Comparison of ENCODE assay signal across 29 cellular contexts in genomic region chr9:136972743-136973142, GRCh38. TPM values are rescaled to one million over a fixed set of nuclear protein-coding genes. Genes with fewer than 3 reads are reported as not detected.
"Had no signal": no experiment of that assay in that cellular context is flagged by ENCODE, and none has a peak within 500 bp of the region (broad histone marks: within the 10 kb centered on the region; RNA-seq: fewer than 3 reads in every experiment).

No MANE protein-coding gene starts in this region.

- H3K36me3 ChIP-seq: SJCRH30 had no signal

- ATAC-seq: K562, Panc1, PC-3, Right ventricle myocardium inferior, SK-N-SH treated with all-trans-retinoic acid at 6 μM for 48 hours had no signal

- FAIRE-seq: HTR-8/SVneo, K562 had no signal

- H3K27ac ChIP-seq: HL-60, KMS-11, SJCRH30 had no signal

- H3K4me2 ChIP-seq: KMS-11 had no signal

- H3K9ac ChIP-seq: KMS-11 had no signal

- DNase-seq: Kasumi-1, MM.1S, NCI-H1092, NCI-H1105 treated with DMSO at 0.1 percent for 48 hours, NCI-H1417 treated with DMSO at 0.1 percent for 48 hours, NCI-H146, NCI-H1694 treated with DMSO at 0.1 percent for 48 hours, NCI-H1930, NCI-H2081, NCI-H2107, NCI-H226, NCI-H446, NCI-H510A, NCI-H524 treated with DMSO at 0.1 percent for 48 hours, NCI-H69, NCI-H774, PC-3, SHP77 treated with DMSO at 0.1 percent for 48 hours, SJCRH30 had no signal

- H3K9me3 ChIP-seq: SJCRH30 had no signal

- H3K4me3 ChIP-seq: K562, SJCRH30 had no signal

RNA-seq across cellular contexts. Expression of gene PTGDS, which starts 4.6 kb away (rescaled TPM):
- total RNA-seq: M059J, OCI-LY7, PC-3, SJCRH30 had no signal
- polyA plus RNA-seq: IgD-negative memory B cell had no signal

RNA-seq across cellular contexts. Expression of gene LCNL1, which starts 10.1 kb away (rescaled TPM):
- total RNA-seq: M059J, OCI-LY7, PC-3, SJCRH30 had no signal
- polyA plus RNA-seq: IgD-negative memory B cell had no signal

RNA-seq across cellular contexts. Expression of gene LCN12, which starts 20.7 kb away (rescaled TPM):
- total RNA-seq: K562, M059J, SJCRH30 had no signal
- polyA plus RNA-seq: IgD-negative memory B cell had no signal

RNA-seq across cellular contexts. Expression of gene CLIC3, which starts 23.6 kb away (rescaled TPM):
- total RNA-seq: OCI-LY7 had no signal
